Comparison of ENCODE assay signal across 28 cellular contexts in genomic region chr12:7269273-7269672, GRCh38. TPM values are rescaled to one million over a fixed set of nuclear protein-coding genes. Genes with fewer than 3 reads are reported as not detected.
"Had no signal": no experiment of that assay in that cellular context is flagged by ENCODE, and none has a peak within 500 bp of the region (broad histone marks: within the 10 kb centered on the region; RNA-seq: fewer than 3 reads in every experiment).

No MANE protein-coding gene starts in this region.

- ATAC-seq: activated CD8-positive, alpha-beta T cell treated with anti-CD3 and anti-CD28 coated beads for 36 hours; activated T-helper 17 cell treated with anti-CD3 and anti-CD28 coated beads, Interleukin-2, amount 50 U/mL, for 72 hours; effector memory CD8-positive, alpha-beta T cell; gastrocnemius medialis; left lung; upper lobe of right lung; WTC11 had no signal

- H3K4me1 ChIP-seq: gastrocnemius medialis, left lung, prostate gland, right atrium auricular region, stomach, upper lobe of right lung had no signal

- H3K27me3 Mint-ChIP-seq: activated CD8-positive, alpha-beta T cell treated with anti-CD3 and anti-CD28 coated beads for 36 hours; activated T-helper 17 cell treated with anti-CD3 and anti-CD28 coated beads, Interleukin-2, amount 50 U/mL, for 72 hours had no signal

- H3K4me3 ChIP-seq: gastrocnemius medialis, left lung, prostate gland, right atrium auricular region, skin epidermis, stomach, upper lobe of right lung had no signal

- H3K27ac Mint-ChIP-seq: activated CD8-positive, alpha-beta T cell treated with anti-CD3 and anti-CD28 coated beads for 36 hours; activated naive CD8-positive, alpha-beta T cell treated with anti-CD3 and anti-CD28 coated beads for 36 hours; activated T-helper 17 cell treated with anti-CD3 and anti-CD28 coated beads, Interleukin-2, amount 50 U/mL, for 72 hours; effector memory CD8-positive, alpha-beta T cell; WTC11 had no signal

- H3K9me3 Mint-ChIP-seq: activated CD8-positive, alpha-beta T cell treated with anti-CD3 and anti-CD28 coated beads for 36 hours; activated naive CD8-positive, alpha-beta T cell treated with anti-CD3 and anti-CD28 coated beads for 36 hours; activated T-helper 17 cell treated with anti-CD3 and anti-CD28 coated beads, Interleukin-2, amount 50 U/mL, for 72 hours; effector memory CD8-positive, alpha-beta T cell; WTC11 had no signal

- H3K9me3 ChIP-seq: gastrocnemius medialis, left lung, prostate gland, right atrium auricular region, stomach, upper lobe of right lung had no signal

- H3K4me1 Mint-ChIP-seq: activated naive CD8-positive, alpha-beta T cell treated with anti-CD3 and anti-CD28 coated beads for 36 hours; activated T-helper 17 cell treated with anti-CD3 and anti-CD28 coated beads, Interleukin-2, amount 50 U/mL, for 72 hours; WTC11 had no signal

- H3K36me3 Mint-ChIP-seq: activated naive CD8-positive, alpha-beta T cell treated with anti-CD3 and anti-CD28 coated beads for 36 hours; WTC11 had no signal

- H3K4me3 Mint-ChIP-seq: activated CD8-positive, alpha-beta T cell treated with anti-CD3 and anti-CD28 coated beads for 36 hours; activated naive CD8-positive, alpha-beta T cell treated with anti-CD3 and anti-CD28 coated beads for 36 hours; activated T-helper 17 cell treated with anti-CD3 and anti-CD28 coated beads, Interleukin-2, amount 50 U/mL, for 72 hours; effector memory CD8-positive, alpha-beta T cell; neural crest cell; WTC11 had no signal

- H3K27ac ChIP-seq: epithelial cell of prostate, gastrocnemius medialis, left lung, prostate gland, right atrium auricular region, skin epidermis, stomach, upper lobe of right lung had no signal

- DNase-seq: activated CD4-positive, alpha-beta T cell treated with anti-CD3 and anti-CD28 coated beads for 4 hours; activated CD8-positive, alpha-beta T cell treated with anti-CD3 and anti-CD28 coated beads for 36 hours; activated naive CD4-positive, alpha-beta T cell; activated naive CD8-positive, alpha-beta T cell treated with anti-CD3 and anti-CD28 coated beads for 36 hours; activated T-cell treated with anti-CD3 and anti-CD28 coated beads, Interleukin-2, amount 50 U/mL, for 1 hour; amygdala; effector memory CD8-positive, alpha-beta T cell; gastrocnemius medialis; head of caudate nucleus; left lung; midbrain; stimulated activated CD4-positive, alpha-beta T cell treated with anti-CD3 and anti-CD28 coated beads, Interleukin-2, amount 100 ng/mL, for 48 hours; stomach; upper lobe of right lung had no signal

- H3K36me3 ChIP-seq: gastrocnemius medialis, left lung, prostate gland, right atrium auricular region, stomach, upper lobe of right lung had no signal

- H3K27me3 ChIP-seq: gastrocnemius medialis, right atrium auricular region, stomach, upper lobe of right lung had no signal

RNA-seq across cellular contexts. Expression of gene ACSM4, which starts 34.6 kb away (rescaled TPM):
- total RNA-seq: activated CD8-positive, alpha-beta T cell treated with anti-CD3 and anti-CD28 coated beads for 36 hours; activated naive CD8-positive, alpha-beta T cell treated with anti-CD3 and anti-CD28 coated beads for 36 hours; activated T-helper 17 cell treated with anti-CD3 and anti-CD28 coated beads, Interleukin-2, amount 50 U/mL, for 72 hours; cardiac septum; dermis microvascular lymphatic vessel endothelial cell; fibroblast of lung; gastrocnemius medialis; kidney epithelial cell; left lung; lung microvascular endothelial cell; neural crest cell; osteocyte; right atrium auricular region; stomach; T-helper 2 cell treated with Interferon-gamma antibody and Interleukin-4, amounts not matched to agents 100 ng/mL and 5 ng/mL, for 36 hours; upper lobe of right lung; WTC11 had no signal
